1 cellular context compared by ENCODE assay signal in the genomic region with DNA sequence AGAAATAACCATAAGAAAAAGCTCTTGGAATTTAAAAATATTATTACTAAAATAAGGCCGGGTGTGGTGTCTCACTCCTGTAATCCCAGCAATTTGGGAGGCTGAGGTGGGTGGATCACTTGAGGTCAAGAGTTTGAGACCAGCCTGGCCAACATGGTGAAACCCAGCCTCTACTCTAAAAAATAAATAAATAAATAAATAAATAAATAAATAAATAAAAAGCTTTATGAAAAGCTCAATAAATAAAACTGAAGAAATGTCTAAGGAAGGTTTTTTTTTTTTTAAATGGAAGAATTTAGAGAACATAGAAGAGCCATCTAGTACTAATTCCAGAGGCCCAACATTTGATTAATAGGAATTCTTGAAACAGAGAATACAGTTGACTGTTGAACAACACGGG.
TF ChIP-seq lines count a peak whose summit lies in the region.

No MANE protein-coding gene starts in this region.

TF ChIP-seq in HEK293, 187 proteins besides CTCF, POLR2A, EP300 and RAD21 (continued from another document and continues in another):
- TF ChIP-seq, protein P1, sequence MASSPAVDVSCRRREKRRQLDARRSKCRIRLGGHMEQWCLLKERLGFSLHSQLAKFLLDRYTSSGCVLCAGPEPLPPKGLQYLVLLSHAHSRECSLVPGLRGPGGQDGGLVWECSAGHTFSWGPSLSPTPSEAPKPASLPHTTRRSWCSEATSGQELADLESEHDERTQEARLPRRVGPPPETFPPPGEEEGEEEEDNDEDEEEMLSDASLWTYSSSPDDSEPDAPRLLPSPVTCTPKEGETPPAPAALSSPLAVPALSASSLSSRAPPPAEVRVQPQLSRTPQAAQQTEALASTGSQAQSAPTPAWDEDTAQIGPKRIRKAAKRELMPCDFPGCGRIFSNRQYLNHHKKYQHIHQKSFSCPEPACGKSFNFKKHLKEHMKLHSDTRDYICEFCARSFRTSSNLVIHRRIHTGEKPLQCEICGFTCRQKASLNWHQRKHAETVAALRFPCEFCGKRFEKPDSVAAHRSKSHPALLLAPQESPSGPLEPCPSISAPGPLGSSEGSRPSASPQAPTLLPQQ (tag by site-specific recombination; IDR thresholded peaks at IDR 0.05) = no peak
- TF ChIP-seq ZNF175 (tag by site-specific recombination; IDR thresholded peaks at IDR 0.05) (no peak), ZNF555 (tag by site-specific recombination; conservative IDR thresholded peaks at IDR 0.05) (peak; percentile 70), ZNF837 (tag by site-specific recombination; IDR thresholded peaks at IDR 0.05) (no peak), TRIM28 (IDR thresholded peaks at IDR 0.05; ENCODE audit: borderline replicate concordance, low read length) (no peak), ZBTB6 (tag by site-specific recombination; IDR thresholded peaks at IDR 0.05) (no peak), ZNF140 (tag by site-specific recombination; IDR thresholded peaks at IDR 0.05) (peak; percentile 50; the same call in 1 of the 2 replicates), ZNF133 (tag by site-specific recombination; IDR thresholded peaks at IDR 0.05) (no peak), ZNF658 (tag by site-specific recombination; IDR thresholded peaks at IDR 0.05) (no peak), ZNF629 (tag by site-specific recombination; IDR thresholded peaks at IDR 0.05) (0 out of 2 replicates have a peak, but pooled peaks have one; percentile 12), ZNF23 (tag by site-specific recombination; IDR thresholded peaks at IDR 0.05; ENCODE audit: borderline replicate concordance) (no peak), BCL6B (tag by site-specific recombination; IDR thresholded peaks at IDR 0.05) (no peak), ZNF654 (tag by site-specific recombination; IDR thresholded peaks at IDR 0.05; ENCODE audit: low read depth) (0 out of 2 replicates have a peak, but pooled peaks have one; percentile 27), ZNF16 (tag by site-specific recombination; IDR thresholded peaks at IDR 0.05; ENCODE audit: low read depth) (no peak), AEBP2 (tag by site-specific recombination; IDR thresholded peaks at IDR 0.05; ENCODE audit: borderline replicate concordance) (0 out of 2 replicates have a peak, but pooled peaks have one; percentile 18), ZNF426 (tag by site-specific recombination; IDR thresholded peaks at IDR 0.05) (peak; percentile 63), ZNF132 (tag by site-specific recombination; IDR thresholded peaks at IDR 0.05; ENCODE audit: borderline replicate concordance) (no peak), ZNF623 (tag by site-specific recombination; IDR thresholded peaks at IDR 0.05) (peak; percentile 68), ZBTB8A (tag by site-specific recombination; IDR thresholded peaks at IDR 0.05) (peak; percentile 59; the same call in 1 of the 2 replicates), ZNF677 (tag by site-specific recombination; IDR thresholded peaks at IDR 0.05) (no peak), RBAK (tag by site-specific recombination; IDR thresholded peaks at IDR 0.05) (no peak), ZNF174 (tag by site-specific recombination; IDR thresholded peaks at IDR 0.05) (no peak), ZEB2 (tag by site-specific recombination; IDR thresholded peaks at IDR 0.05) (no peak), ZNF114 (tag by site-specific recombination; IDR thresholded peaks at IDR 0.05) (no peak), ZSCAN23 (tag by site-specific recombination; IDR thresholded peaks at IDR 0.05) (no peak), ZNF138 (tag by site-specific recombination; IDR thresholded peaks at IDR 0.05; ENCODE audit: borderline replicate concordance) (no peak), PBX3 (CRISPR knock-in tag; IDR thresholded peaks at IDR 0.05) (no peak), ZNF394 (tag by site-specific recombination; IDR thresholded peaks at IDR 0.05; ENCODE audit: borderline replicate concordance) (peak; percentile 79; the same call in 1 of the 2 replicates), ZNF776 (tag by site-specific recombination; IDR thresholded peaks at IDR 0.05; ENCODE audit: borderline replicate concordance) (no peak), ZNF404 (tag by site-specific recombination; IDR thresholded peaks at IDR 0.05) (0 out of 2 replicates have a peak, but pooled peaks have one; percentile 59), ZNF19 (tag by site-specific recombination; IDR thresholded peaks at IDR 0.05; ENCODE audit: low read depth) (0 out of 2 replicates have a peak, but pooled peaks have one; percentile 19), IKZF3 (tag by site-specific recombination; IDR thresholded peaks at IDR 0.05) (no peak), ZNF530 (tag by site-specific recombination; IDR thresholded peaks at IDR 0.05; ENCODE audit: low read depth) (no peak), ZNF510 (tag by site-specific recombination; IDR thresholded peaks at IDR 0.05; ENCODE audit: insufficient replicate concordance) (peak; percentile 61), GLIS2 (tag by site-specific recombination; IDR thresholded peaks at IDR 0.05) (no peak), ZNF354C (tag by site-specific recombination; IDR thresholded peaks at IDR 0.05; ENCODE audit: borderline replicate concordance, low read depth) (no peak), ZNF433 (tag by site-specific recombination; IDR thresholded peaks at IDR 0.05; ENCODE audit: low read depth) (peak; percentile 41; the same call in 1 of the 2 replicates), ZNF76 (tag by site-specific recombination; IDR thresholded peaks at IDR 0.05; ENCODE audit: borderline replicate concordance, low read depth) (no peak), ZNF518A (tag by site-specific recombination; conservative IDR thresholded peaks at IDR 0.05; ENCODE audit: low read depth) (peak; percentile 84), SCRT2 (tag by site-specific recombination; IDR thresholded peaks at IDR 0.05) (no peak)
- TF ChIP-seq, protein P2, sequence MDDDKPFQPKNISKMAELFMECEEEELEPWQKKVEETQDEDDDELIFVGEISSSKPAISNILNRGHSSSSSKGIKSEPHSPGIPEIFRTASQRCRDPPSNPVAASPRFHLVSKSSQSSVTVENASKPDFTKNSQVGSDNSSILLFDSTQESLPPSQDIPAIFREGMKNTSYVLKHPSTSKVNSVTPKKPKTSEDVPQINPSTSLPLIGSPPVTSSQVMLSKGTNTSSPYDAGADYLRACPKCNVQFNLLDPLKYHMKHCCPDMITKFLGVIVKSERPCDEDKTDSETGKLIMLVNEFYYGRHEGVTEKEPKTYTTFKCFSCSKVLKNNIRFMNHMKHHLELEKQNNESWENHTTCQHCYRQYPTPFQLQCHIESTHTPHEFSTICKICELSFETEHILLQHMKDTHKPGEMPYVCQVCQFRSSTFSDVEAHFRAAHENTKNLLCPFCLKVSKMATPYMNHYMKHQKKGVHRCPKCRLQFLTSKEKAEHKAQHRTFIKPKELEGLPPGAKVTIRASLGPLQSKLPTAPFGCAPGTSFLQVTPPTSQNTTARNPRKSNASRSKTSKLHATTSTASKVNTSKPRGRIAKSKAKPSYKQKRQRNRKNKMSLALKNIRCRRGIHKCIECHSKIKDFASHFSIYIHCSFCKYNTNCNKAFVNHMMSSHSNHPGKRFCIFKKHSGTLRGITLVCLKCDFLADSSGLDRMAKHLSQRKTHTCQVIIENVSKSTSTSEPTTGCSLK (tag by site-specific recombination; IDR thresholded peaks at IDR 0.05) = no peak
- TF ChIP-seq, protein P3, sequence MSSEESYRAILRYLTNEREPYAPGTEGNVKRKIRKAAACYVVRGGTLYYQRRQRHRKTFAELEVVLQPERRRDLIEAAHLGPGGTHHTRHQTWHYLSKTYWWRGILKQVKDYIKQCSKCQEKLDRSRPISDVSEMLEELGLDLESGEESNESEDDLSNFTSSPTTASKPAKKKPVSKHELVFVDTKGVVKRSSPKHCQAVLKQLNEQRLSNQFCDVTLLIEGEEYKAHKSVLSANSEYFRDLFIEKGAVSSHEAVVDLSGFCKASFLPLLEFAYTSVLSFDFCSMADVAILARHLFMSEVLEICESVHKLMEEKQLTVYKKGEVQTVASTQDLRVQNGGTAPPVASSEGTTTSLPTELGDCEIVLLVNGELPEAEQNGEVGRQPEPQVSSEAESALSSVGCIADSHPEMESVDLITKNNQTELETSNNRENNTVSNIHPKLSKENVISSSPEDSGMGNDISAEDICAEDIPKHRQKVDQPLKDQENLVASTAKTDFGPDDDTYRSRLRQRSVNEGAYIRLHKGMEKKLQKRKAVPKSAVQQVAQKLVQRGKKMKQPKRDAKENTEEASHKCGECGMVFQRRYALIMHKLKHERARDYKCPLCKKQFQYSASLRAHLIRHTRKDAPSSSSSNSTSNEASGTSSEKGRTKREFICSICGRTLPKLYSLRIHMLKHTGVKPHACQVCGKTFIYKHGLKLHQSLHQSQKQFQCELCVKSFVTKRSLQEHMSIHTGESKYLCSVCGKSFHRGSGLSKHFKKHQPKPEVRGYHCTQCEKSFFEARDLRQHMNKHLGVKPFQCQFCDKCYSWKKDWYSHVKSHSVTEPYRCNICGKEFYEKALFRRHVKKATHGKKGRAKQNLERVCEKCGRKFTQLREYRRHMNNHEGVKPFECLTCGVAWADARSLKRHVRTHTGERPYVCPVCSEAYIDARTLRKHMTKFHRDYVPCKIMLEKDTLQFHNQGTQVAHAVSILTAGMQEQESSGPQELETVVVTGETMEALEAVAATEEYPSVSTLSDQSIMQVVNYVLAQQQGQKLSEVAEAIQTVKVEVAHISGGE (tag by site-specific recombination; conservative IDR thresholded peaks at IDR 0.05; ENCODE audit: low read depth) = peak; percentile 77
